ENCODE assay signal across 31 cellular contexts in the genomic region with DNA sequence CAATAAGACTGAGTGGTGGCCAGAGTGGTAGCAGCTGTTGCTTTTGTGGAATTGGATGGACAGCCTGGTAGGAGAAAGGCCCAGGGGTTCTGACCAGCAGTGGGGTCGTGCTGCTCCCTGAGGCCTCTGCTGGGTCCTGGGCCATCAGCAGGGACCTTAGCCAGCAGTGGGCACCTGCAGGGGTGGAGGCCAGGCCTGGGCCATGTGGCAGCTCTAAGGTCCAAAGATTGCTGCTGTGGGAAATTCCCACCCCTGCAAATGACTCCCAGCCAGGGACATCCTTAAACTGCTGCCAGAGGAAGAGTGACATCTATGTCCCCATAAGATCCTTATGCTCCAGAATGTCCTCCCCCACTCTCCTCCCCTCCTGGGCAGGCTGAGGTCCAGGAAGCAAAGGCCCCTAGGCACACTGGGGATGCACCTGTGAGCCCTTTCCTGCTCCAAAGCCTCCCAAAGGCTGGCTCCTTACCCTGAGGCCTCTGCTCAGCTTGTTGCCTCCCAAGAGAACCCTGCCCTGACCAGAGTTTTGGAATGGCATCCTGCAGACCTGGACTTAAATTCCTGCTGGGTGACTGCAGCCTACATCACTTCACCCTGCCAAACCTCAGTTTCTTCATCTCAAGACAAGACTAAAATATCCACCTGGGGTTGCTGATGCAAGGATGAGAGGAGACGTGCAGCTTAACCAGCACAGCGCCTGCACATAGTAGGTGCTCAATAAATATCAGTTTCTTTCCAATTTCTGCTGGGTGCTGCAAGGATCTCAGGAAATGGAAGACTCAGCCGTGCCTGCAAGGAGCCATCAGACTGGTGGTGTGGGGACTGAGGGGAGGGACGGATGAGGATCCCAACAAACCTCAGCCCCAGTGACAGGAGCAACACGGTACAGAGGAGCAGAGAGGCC. TPM values are rescaled to one million over a fixed set of nuclear protein-coding genes. Genes with fewer than 3 reads are reported as not detected.
DNase-seq lines count a peak whose midpoint lies in the region; ATAC-seq, FAIRE-seq and TF ChIP-seq lines count a peak whose summit lies in the region.
"Had no signal": no experiment of that assay in that cellular context is flagged by ENCODE, and none has a peak within 500 bp of the region (broad histone marks: within the 10 kb centered on the region; RNA-seq: fewer than 3 reads in every experiment).

No MANE protein-coding gene starts in this region.

- dilution Hi-C loops in keratinocyte (cut with MboI; ENCODE audit: extremely low pct_ligation_motif_present, low sequenced_read_pairs), result no loop called here

- H3K4me3 ChIP-seq in right cardiac atrium (ENCODE audit: low read length) (no peak overlapping the region), keratinocyte (ENCODE audit: control insufficient read depth in 2 of 3, extremely low read depth in 1 of 3, insufficient read depth in 2 of 3, low read depth in 1 of 3, low read length in 3 of 3) (no peak overlapping the region), osteoblast (ENCODE audit: insufficient read depth, low read length) (peak overlapping the region; percentile 49), vagina (peak overlapping the region in 1 of 2 donors; percentile 15)
- no peak overlapping the region for H3K4me3 ChIP-seq in CD8-positive, alpha-beta memory T cell (ENCODE audit: low read length)
- H3K4me3 ChIP-seq: thyroid gland had no signal

- ATAC-seq in right cardiac atrium (no peak), left cardiac atrium (no peak)
- ATAC-seq: gastroesophageal sphincter; HCT116; stimulated activated naive CD8-positive, alpha-beta T cell treated with anti-CD3 and anti-CD28 coated beads, Interleukin-15, Interleukin-2, amounts not matched to agents 100 U/mL and 50 U/mL, for 24 hours had no signal

- WGBS in right cardiac atrium, result 82% methylated on average over 6 of the region's 6 CpGs

- no peaks in the 10 kb centered on the region for H3K4me1 Mint-ChIP-seq in CD8-positive, alpha-beta memory T cell
- H3K4me1 Mint-ChIP-seq: activated naive CD4-positive, alpha-beta T cell treated with anti-CD3 and anti-CD28 coated beads, Interleukin-2, amount 10 ng/mL, durations not matched to agents 7 days and 5 days; IgD-negative memory B cell had no signal

- no peak for DNase-seq in right cardiac atrium
- no peak for DNase-seq in left cardiac atrium
- DNase-seq in keratinocyte (ENCODE audit: low read depth, low spot score), result no peak
- DNase-seq in osteoblast (ENCODE audit: insufficient read length, low spot score, missing footprints), result no peak
- no peak for DNase-seq in vagina (ENCODE audit: extremely low spot score in 2 of 2)
- DNase-seq in urothelium cell line (ENCODE audit: low spot score), result no peak
- DNase-seq in CD8-positive, alpha-beta memory T cell, result no peak
- no peak for DNase-seq in ureter (ENCODE audit: low spot score)
- DNase-seq: 8988T; activated CD4-positive, alpha-beta T cell treated with anti-CD3 and anti-CD28 coated beads, Interleukin-2, amount 50 U/mL, for 1 hour; activated naive CD4-positive, alpha-beta T cell treated with anti-CD3 and anti-CD28 coated beads, Interleukin-2, amount 10 ng/mL, durations not matched to agents 7 days and 5 days; AML-193; amygdala; cortex of kidney; DND-41; esophagus squamous epithelium; islet precursor cell; mammary epithelial cell; NCI-H1105 treated with DMSO at 0.1 percent for 48 hours; NCI-H2029 treated with DMSO at 0.1 percent for 48 hours; NCI-H226; occipital lobe; SHP77; stimulated activated naive CD8-positive, alpha-beta T cell treated with anti-CD3 and anti-CD28 coated beads, Interleukin-15, Interleukin-2, amounts not matched to agents 100 U/mL and 50 U/mL, for 24 hours had no signal

- H3K79me2 ChIP-seq in keratinocyte (ENCODE audit: control insufficient read depth, insufficient read depth, low read length), result no peaks in the 10 kb centered on the region
- H3K79me2 ChIP-seq in osteoblast (ENCODE audit: insufficient read depth, low read length), result no peaks in the 10 kb centered on the region

- H3K36me3 Mint-ChIP-seq in CD8-positive, alpha-beta memory T cell, result no peaks in the 10 kb centered on the region
- H3K36me3 Mint-ChIP-seq: activated naive CD4-positive, alpha-beta T cell treated with anti-CD3 and anti-CD28 coated beads, Interleukin-2, amount 10 ng/mL, durations not matched to agents 7 days and 5 days; IgD-negative memory B cell had no signal

- TF ChIP-seq POLR2A in vagina (IDR thresholded peaks at IDR 0.05), result no peak

- H3K4me3 Mint-ChIP-seq in CD8-positive, alpha-beta memory T cell, result no peak overlapping the region
- H3K4me3 Mint-ChIP-seq: activated naive CD4-positive, alpha-beta T cell treated with anti-CD3 and anti-CD28 coated beads, Interleukin-2, amount 10 ng/mL, durations not matched to agents 7 days and 5 days; activated T-helper 1 cell treated with anti-CD3 and anti-CD28 coated beads, Interleukin-12 subunit alpha, Interleukin-12 subunit beta, Interleukin-2, Interleukin-4 antibody, amounts not matched to agents 30 ng/mL and 10 ng/mL and 1 ng/mL, durations not matched to agents 14 hours and 24 hours and 36 hours; IgD-negative memory B cell had no signal

- no peak for FAIRE-seq in keratinocyte (lab: Jason Lieb, UNC)
- FAIRE-seq in urothelium cell line (lab: Jason Lieb, UNC), result no peak
- FAIRE-seq: GM12891 had no signal

- intact Hi-C loops in right cardiac atrium (cut with DNase I), result loop anchor here in 1 of 4 donors (10.0 kb wide), 1 partner anchor 61 kb away; no protein-coding TSS in a partner anchor
- intact Hi-C loops in left cardiac atrium (cut with DNase I), result no loop called here
- intact Hi-C loops in vagina (cut with DNase I), result no loop called here

- H3K27me3 ChIP-seq in right cardiac atrium (ENCODE audit: control insufficient read depth, insufficient read depth), result no peaks in the 10 kb centered on the region
- H3K27me3 ChIP-seq in keratinocyte (ENCODE audit: control insufficient read depth, extremely low read depth, insufficient read depth, low read length), result peaks cover 10% of the 10 kb centered on the region
- H3K27me3 ChIP-seq in osteoblast (ENCODE audit: insufficient read depth, low read length), result peaks cover 17% of the 10 kb centered on the region
- no peaks in the 10 kb centered on the region for H3K27me3 ChIP-seq in vagina
- no peaks in the 10 kb centered on the region for H3K27me3 ChIP-seq in CD8-positive, alpha-beta memory T cell (ENCODE audit: insufficient read depth, low read length, poor library complexity, severe bottlenecking)
- H3K27me3 ChIP-seq: thyroid gland had no signal

- H3K4me2 ChIP-seq in keratinocyte (ENCODE audit: control insufficient read depth, extremely low read depth, insufficient read depth, low read depth, low read length) (no peak overlapping the region), osteoblast (ENCODE audit: insufficient read depth, low read length) (peak overlapping the region; percentile 61)

- H4K20me1 ChIP-seq in keratinocyte (ENCODE audit: control insufficient read depth, extremely low read depth, insufficient read depth, low read length), result no peaks in the 10 kb centered on the region
- no peaks in the 10 kb centered on the region for H4K20me1 ChIP-seq in osteoblast (ENCODE audit: insufficient read depth, low read length)

- H3K36me3 ChIP-seq in keratinocyte (ENCODE audit: control insufficient read depth in 2 of 2, extremely low read depth in 1 of 2, insufficient read depth in 2 of 2, low read length in 2 of 2) (no peaks in the 10 kb centered on the region), osteoblast (ENCODE audit: insufficient read depth, low read length) (no peaks in the 10 kb centered on the region), vagina (no peaks in the 10 kb centered on the region)
- H3K36me3 ChIP-seq in CD8-positive, alpha-beta memory T cell (ENCODE audit: insufficient read depth, low read length), result no peaks in the 10 kb centered on the region
- H3K36me3 ChIP-seq: esophagus squamous epithelium, gastroesophageal sphincter, thyroid gland had no signal

- POLR2A ChIA-PET in CD8-positive, alpha-beta memory T cell (lab: Charles Lee), result no interaction called here

- H3K4me1 ChIP-seq in right cardiac atrium (ENCODE audit: control insufficient read depth, insufficient read depth, low read length) (no peaks in the 10 kb centered on the region), keratinocyte (ENCODE audit: control insufficient read depth, extremely low read depth, insufficient read depth, low read length) (no peaks in the 10 kb centered on the region), osteoblast (ENCODE audit: insufficient read depth, low read length) (no peaks in the 10 kb centered on the region), vagina (peaks cover 15% of the 10 kb centered on the region)
- no peaks in the 10 kb centered on the region for H3K4me1 ChIP-seq in CD8-positive, alpha-beta memory T cell (ENCODE audit: insufficient read depth, low read length)
- H3K4me1 ChIP-seq: thyroid gland had no signal

- TF ChIP-seq CTCF in keratinocyte (optimal IDR thresholded peaks at IDR 0.05 in 1 of 3, IDR thresholded peaks at IDR 0.05 in 1 of 3, conservative IDR thresholded peaks at IDR 0.05 in 1 of 3; ENCODE audit: extremely low read depth in 1 of 3, insufficient read depth in 2 of 3, low read length in 3 of 3) (no peak), osteoblast (IDR thresholded peaks at IDR 0.05; ENCODE audit: extremely low read depth, low read depth, low read length) (no peak), vagina (IDR thresholded peaks at IDR 0.05) (no peak)

- H3K9ac ChIP-seq in keratinocyte (ENCODE audit: control insufficient read depth, extremely low read depth, insufficient read depth, low read length), result no peak overlapping the region

- H2AFZ ChIP-seq in keratinocyte (ENCODE audit: control insufficient read depth, low read length) (peak overlapping the region; percentile 82), osteoblast (ENCODE audit: low read length) (peak overlapping the region; percentile 73)

- CTCF ChIA-PET in CD8-positive, alpha-beta memory T cell (lab: Charles Lee), result no interaction called here

- H3K9me3 ChIP-seq in right cardiac atrium (ENCODE audit: control insufficient read depth, low read length), result no peaks in the 10 kb centered on the region
- H3K9me3 ChIP-seq in keratinocyte (ENCODE audit: control insufficient read depth, low read depth, low read length), result no peaks in the 10 kb centered on the region
- H3K9me3 ChIP-seq in osteoblast (ENCODE audit: low read depth, low read length), result no peaks in the 10 kb centered on the region
- no peaks in the 10 kb centered on the region for H3K9me3 ChIP-seq in vagina
- no peaks in the 10 kb centered on the region for H3K9me3 ChIP-seq in CD8-positive, alpha-beta memory T cell (ENCODE audit: low read length)
- H3K9me3 ChIP-seq: esophagus squamous epithelium, thyroid gland had no signal

- H3K9me1 ChIP-seq in keratinocyte (ENCODE audit: control insufficient read depth, extremely low read depth, insufficient read depth, low read length), result no peaks in the 10 kb centered on the region

- peaks cover 3 to 13% of the 10 kb centered on the region in 2 donors for H3K27me3 Mint-ChIP-seq in CD8-positive, alpha-beta memory T cell

- H3K27ac ChIP-seq in right cardiac atrium (ENCODE audit: low read length) (peak overlapping the region; percentile 38), keratinocyte (ENCODE audit: control insufficient read depth, insufficient read depth, low read length) (no peak overlapping the region), osteoblast (ENCODE audit: low read depth, low read length) (no peak overlapping the region), vagina (peak overlapping the region; percentile 41)
- no peak overlapping the region for H3K27ac ChIP-seq in CD8-positive, alpha-beta memory T cell (ENCODE audit: low read depth, low read length)
- H3K27ac ChIP-seq: esophagus squamous epithelium, gastroesophageal sphincter, thyroid gland had no signal

- H3K9me3 Mint-ChIP-seq in CD8-positive, alpha-beta memory T cell, result no peaks in the 10 kb centered on the region
- H3K9me3 Mint-ChIP-seq: activated naive CD4-positive, alpha-beta T cell treated with anti-CD3 and anti-CD28 coated beads, Interleukin-2, amount 10 ng/mL, durations not matched to agents 7 days and 5 days; activated T-helper 1 cell treated with anti-CD3 and anti-CD28 coated beads, Interleukin-12 subunit alpha, Interleukin-12 subunit beta, Interleukin-2, Interleukin-4 antibody, amounts not matched to agents 30 ng/mL and 10 ng/mL and 1 ng/mL, durations not matched to agents 14 hours and 24 hours and 36 hours; IgD-negative memory B cell had no signal

- no peak overlapping the region for H3K27ac Mint-ChIP-seq in CD8-positive, alpha-beta memory T cell
- H3K27ac Mint-ChIP-seq: activated naive CD4-positive, alpha-beta T cell treated with anti-CD3 and anti-CD28 coated beads, Interleukin-2, amount 10 ng/mL, durations not matched to agents 7 days and 5 days; activated T-helper 1 cell treated with anti-CD3 and anti-CD28 coated beads, Interleukin-12 subunit alpha, Interleukin-12 subunit beta, Interleukin-2, Interleukin-4 antibody, amounts not matched to agents 30 ng/mL and 10 ng/mL and 1 ng/mL, durations not matched to agents 14 hours and 24 hours and 36 hours had no signal

RNA-seq across cellular contexts. Expression of a gene that starts 2.2 kb away (rescaled TPM):
- total RNA-seq in right cardiac atrium, result 1 to 10 TPM in 3 of 4 donors, under 1 TPM in 1; 0.42 to 6.3 (median 2.1) TPM
- polyA plus RNA-seq in right cardiac atrium, result 0.84 TPM
- total RNA-seq in left cardiac atrium, result 10 to 100 TPM in 1 of 2 donors, 1 to 10 TPM in 1; 9.0 to 14.5 TPM
- polyA plus RNA-seq in keratinocyte, result not detected in 3 replicates
- polyA plus RNA-seq in keratinocyte (2011; ENCODE audit: low read depth), result not detected
- polyA plus RNA-seq in keratinocyte (2011; cell fraction: cytosol; rRNA removed), result not detected in 2 replicates
- not detected in 2 replicates for polyA plus RNA-seq in keratinocyte (2011; cell fraction: nucleus; rRNA removed)
- polyA plus RNA-seq in keratinocyte (2012; ENCODE audit: low replicate concordance), result not detected in 2 replicates
- polyA minus RNA-seq in keratinocyte, result not detected in 3 replicates
- polyA minus RNA-seq in keratinocyte (2011; cell fraction: cytosol; rRNA and poly(A)+ RNA removed), result not detected
- polyA minus RNA-seq in keratinocyte (2011; cell fraction: nucleus; rRNA and poly(A)+ RNA removed), result not detected in 2 replicates
- total RNA-seq in osteoblast, result 1.8 and 2.9 TPM in 2 replicates
- 0.98 TPM for total RNA-seq in vagina
- not detected for total RNA-seq in CD8-positive, alpha-beta memory T cell
- polyA plus RNA-seq in CD8-positive, alpha-beta memory T cell, result not detected
- 0.83 TPM for total RNA-seq in ureter
- total RNA-seq: activated T-helper 1 cell treated with anti-CD3 and anti-CD28 coated beads, Interleukin-12 subunit alpha, Interleukin-12 subunit beta, Interleukin-2, Interleukin-4 antibody, amounts not matched to agents 30 ng/mL and 10 ng/mL and 1 ng/mL, durations not matched to agents 14 hours and 24 hours and 36 hours; mammary epithelial cell; OCI-LY7 had no signal
- polyA plus RNA-seq: IgD-negative memory B cell, mammary epithelial cell had no signal

RNA-seq across cellular contexts. Expression of a gene that starts 40.1 kb away (rescaled TPM):
- total RNA-seq in right cardiac atrium (under 1 TPM; 0.20 to 0.71 (median 0.29) TPM), left cardiac atrium (not detected), osteoblast (under 0.01 TPM in 1 of 2 replicates, not detected in the other), vagina (not detected), ureter (not detected)
- polyA plus RNA-seq in right cardiac atrium (0.07 TPM), keratinocyte (not detected in 3 replicates)
- polyA plus RNA-seq in keratinocyte (2011; ENCODE audit: low read depth), result not detected
- polyA plus RNA-seq in keratinocyte (2011; cell fraction: cytosol; rRNA removed), result not detected in 2 replicates
- not detected in 2 replicates for polyA plus RNA-seq in keratinocyte (2011; cell fraction: nucleus; rRNA removed)
- not detected in 2 replicates for polyA plus RNA-seq in keratinocyte (2012; ENCODE audit: low replicate concordance)
- polyA minus RNA-seq in keratinocyte, result not detected in 3 replicates
- polyA minus RNA-seq in keratinocyte (2011; cell fraction: cytosol; rRNA and poly(A)+ RNA removed), result not detected
- polyA minus RNA-seq in keratinocyte (2011; cell fraction: nucleus; rRNA and poly(A)+ RNA removed), result not detected in 2 replicates
- not detected for total RNA-seq in CD8-positive, alpha-beta memory T cell
- not detected for polyA plus RNA-seq in CD8-positive, alpha-beta memory T cell
- total RNA-seq: activated T-helper 1 cell treated with anti-CD3 and anti-CD28 coated beads, Interleukin-12 subunit alpha, Interleukin-12 subunit beta, Interleukin-2, Interleukin-4 antibody, amounts not matched to agents 30 ng/mL and 10 ng/mL and 1 ng/mL, durations not matched to agents 14 hours and 24 hours and 36 hours; mammary epithelial cell; occipital lobe; OCI-LY7 had no signal
- polyA plus RNA-seq: IgD-negative memory B cell, mammary epithelial cell had no signal

Comparison
In these comparisons a context has a peak if more than half of its experiments do, and no peak if none do; other contexts are left out.
1. H3K27ac ChIP-seq: peak in right cardiac atrium (single experiment) and vagina (single experiment); none in keratinocyte (single experiment), osteoblast (single experiment) and CD8-positive, alpha-beta memory T cell (single experiment).